In the genomic region with DNA sequence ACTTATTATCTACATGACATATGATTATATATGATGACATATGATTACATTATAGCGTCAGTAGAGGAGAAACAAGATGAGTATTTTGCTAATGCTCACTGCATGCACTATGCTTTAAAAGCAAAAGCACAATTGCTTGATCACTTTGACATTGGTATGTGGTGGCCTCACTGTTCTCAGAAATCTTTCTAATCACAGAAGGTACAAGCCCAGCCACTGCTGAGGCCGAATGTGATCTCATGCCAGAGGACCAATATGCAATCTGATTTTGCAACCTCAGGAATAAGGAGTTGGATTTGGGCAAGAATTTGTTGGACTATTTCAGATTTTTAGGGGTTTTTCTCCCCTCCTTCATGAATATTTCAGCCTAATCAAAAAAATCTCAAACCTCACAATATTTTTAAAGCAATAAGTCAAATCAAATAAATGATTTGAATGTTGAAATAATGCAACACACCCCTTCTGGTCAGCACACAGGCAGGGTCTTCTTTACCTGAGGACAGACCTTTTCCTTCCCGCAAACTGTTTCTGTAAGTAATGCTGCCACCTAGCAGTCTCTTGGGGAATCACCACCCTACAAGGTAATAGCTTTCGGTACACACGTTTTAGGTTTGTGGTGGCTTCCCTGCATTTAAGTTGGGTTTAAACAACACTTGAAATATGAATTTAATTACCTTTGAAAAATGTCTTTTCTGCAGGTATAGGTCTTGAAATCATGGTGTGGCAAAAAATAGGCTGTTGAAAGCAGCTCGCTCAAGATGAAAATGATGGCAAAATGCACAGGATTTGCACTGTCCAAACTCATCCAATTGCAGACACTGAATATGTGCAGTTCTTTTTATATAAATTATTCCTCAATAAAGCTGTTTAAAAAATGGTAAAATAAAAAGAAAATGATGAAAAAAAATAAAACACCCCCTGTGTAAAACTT, we compare ENCODE assay signal across 8 cellular contexts. TPM values are rescaled to one million over a fixed set of nuclear protein-coding genes. Genes with fewer than 3 reads are reported as not detected.
DNase-seq lines count a peak whose midpoint lies in the region; ATAC-seq and TF ChIP-seq lines count a peak whose summit lies in the region.

No MANE protein-coding gene starts in this region.

- peaks cover 7% of the 10 kb centered on the region for H3K27me3 Mint-ChIP-seq in brain

- H3K27me3 ChIP-seq in HAP-1 (ENCODE audit: low read depth), result peaks cover 20% of the 10 kb centered on the region
- no peaks in the 10 kb centered on the region for H3K27me3 ChIP-seq in right lobe of liver

- intact Hi-C loops in right lobe of liver (cut with DNase I), result no loop called here
- intact Hi-C loops in sciatic nerve (cut with DNase I), result no loop called here

- no peak for TF ChIP-seq POLR2A in right lobe of liver (IDR thresholded peaks at IDR 0.05)

- H3K4me3 ChIP-seq in HAP-1 (no peak overlapping the region), right lobe of liver (peak overlapping the region in 1 of 3 donors; percentile 9)

- WGBS in right lobe of liver (ENCODE audit: insufficient coverage, low coverage, low lambda C conversion rate, missing lambda C conversion rate), result 16% methylated on average over 6 of the region's 6 CpGs

- no peaks in the 10 kb centered on the region for H3K9me3 Mint-ChIP-seq in brain

- no peak overlapping the region for H3K4me3 Mint-ChIP-seq in brain

- peak; percentile 51 for DNase-seq in activated CD4-positive, alpha-beta T cell treated with anti-CD3 and anti-CD28 coated beads for 48 hours
- no peak for DNase-seq in activated CD4-positive, alpha-beta T cell treated with anti-CD3 and anti-CD28 coated beads for 1 hour
- DNase-seq in HAP-1 (ENCODE audit: low spot score in 2 of 2) (peak; percentile 35 to 37), NCI-H774 (lab: John Stamatoyannopoulos, UW) (peak; percentile 22), right lobe of liver (peak in 1 of 3 donors; percentile 51), sciatic nerve (ENCODE audit: low spot score) (no peak), mesenteric fat pad (ENCODE audit: low spot score) (no peak)

- H3K4me1 ChIP-seq in HAP-1 (no peaks in the 10 kb centered on the region), right lobe of liver (peaks cover 0 to 50% (median 5%) of the 10 kb centered on the region in 4 donors)

- H3K36me3 ChIP-seq in HAP-1 (replicated peaks) (no peaks in the 10 kb centered on the region), right lobe of liver (no peaks in the 10 kb centered on the region)

- H3K9me3 ChIP-seq in HAP-1, result no peaks in the 10 kb centered on the region
- no peaks in the 10 kb centered on the region for H3K9me3 ChIP-seq in right lobe of liver

- no peak overlapping the region for H3K27ac Mint-ChIP-seq in brain

- TF ChIP-seq CTCF in brain (conservative IDR thresholded peaks at IDR 0.05) (peak; percentile 70 to 74), right lobe of liver (IDR thresholded peaks at IDR 0.05) (peak; percentile 69 to 83 (median 76))

- peak; percentile 78 to 85 (median 83) for ATAC-seq in right lobe of liver
- ATAC-seq in sciatic nerve, result no peak

- H3K36me3 Mint-ChIP-seq in brain, result no peaks in the 10 kb centered on the region

- in situ Hi-C loops in HAP-1 (cut with MboI; ENCODE audit: low sequenced_read_pairs), result loop anchor here (10.0 kb wide), 1 partner anchor 226 kb away; no protein-coding TSS in a partner anchor

- H3K4me1 Mint-ChIP-seq in brain, result no peaks in the 10 kb centered on the region

- peak overlapping the region in 2 of 3 donors; percentile 55 to 78 for H3K27ac ChIP-seq in right lobe of liver

RNA-seq across cellular contexts. Expression of gene CXCL13, which starts 4.8 kb away (rescaled TPM):
- polyA plus RNA-seq in brain (ENCODE audit: insufficient read depth, low read depth, low replicate concordance), result not detected
- total RNA-seq in right lobe of liver (100 to 1,000 TPM in 2 of 6 experiments, 10 to 100 TPM in 1, 1 to 10 TPM in 1, under 1 TPM in 1, not detected in 1; 0.18 to 128 (median 62.8) TPM), sciatic nerve (not detected), mesenteric fat pad (not detected)

Comparison
In these comparisons a context has a peak if more than half of its experiments do, and no peak if none do; other contexts are left out.
1. DNase-seq: peak in activated CD4-positive, alpha-beta T cell treated with anti-CD3 and anti-CD28 coated beads for 48 hours (single experiment), HAP-1 (2 of 2) and NCI-H774 (single experiment); none in activated CD4-positive, alpha-beta T cell treated with anti-CD3 and anti-CD28 coated beads for 1 hour (single experiment), sciatic nerve (single experiment) and mesenteric fat pad (single experiment).